Comparison of ENCODE assay signal across 2 cellular contexts in the genomic region with DNA sequence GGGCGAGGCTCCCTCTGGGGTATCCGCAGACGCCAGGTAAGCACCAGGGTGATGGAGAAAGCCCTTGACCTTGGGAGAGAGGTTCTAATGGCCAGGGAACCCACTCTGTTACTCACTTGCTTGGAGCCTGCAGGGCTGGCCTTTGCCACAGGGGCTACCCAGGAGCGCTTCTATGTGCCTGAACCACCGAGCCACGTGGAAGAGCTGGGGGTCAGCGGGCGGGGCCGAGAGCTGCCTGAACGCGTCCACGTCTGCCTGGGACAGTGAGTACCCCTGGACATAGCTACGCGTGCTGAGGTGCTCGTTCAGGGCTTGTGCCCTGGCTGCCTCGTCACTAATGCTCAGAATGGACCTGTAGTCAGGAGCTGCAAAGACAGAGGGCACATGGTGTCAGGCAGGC.
A peak's percentile ranks its signal among the peaks of the same experiment; 100 is the strongest.
TF ChIP-seq lines count a peak whose summit lies in the region.

No MANE protein-coding gene starts in this region.

TF ChIP-seq in HepG2, 621 proteins besides CTCF, POLR2A, EP300 and RAD21:
- TF ChIP-seq ZNF20 (CRISPR knock-in tag; IDR thresholded peaks at IDR 0.05): no peak
- TF ChIP-seq RBFOX2 (IDR thresholded peaks at IDR 0.05; ENCODE audit: low read depth, low read length): 0 out of 2 replicates have a peak, but pooled peaks have one; percentile 25

TF ChIP-seq in SK-N-SH, 30 proteins besides CTCF, POLR2A, EP300 and RAD21:
- TF ChIP-seq GATA2 (CRISPR knock-in tag; IDR thresholded peaks at IDR 0.05) (no peak), RCOR1 (IDR thresholded peaks at IDR 0.05; ENCODE audit: low read length) (no peak), TAF1 (IDR thresholded peaks at IDR 0.05; ENCODE audit: borderline replicate concordance, low read depth, low read length) (no peak), REST (IDR thresholded peaks at IDR 0.05; ENCODE audit: low read depth, low read length) (no peak), NRF1 (IDR thresholded peaks at IDR 0.05; ENCODE audit: low read depth, low read length) (no peak), SIN3A (IDR thresholded peaks at IDR 0.05; ENCODE audit: borderline replicate concordance, low read depth, low read length) (no peak)
- TF ChIP-seq, protein P1, sequence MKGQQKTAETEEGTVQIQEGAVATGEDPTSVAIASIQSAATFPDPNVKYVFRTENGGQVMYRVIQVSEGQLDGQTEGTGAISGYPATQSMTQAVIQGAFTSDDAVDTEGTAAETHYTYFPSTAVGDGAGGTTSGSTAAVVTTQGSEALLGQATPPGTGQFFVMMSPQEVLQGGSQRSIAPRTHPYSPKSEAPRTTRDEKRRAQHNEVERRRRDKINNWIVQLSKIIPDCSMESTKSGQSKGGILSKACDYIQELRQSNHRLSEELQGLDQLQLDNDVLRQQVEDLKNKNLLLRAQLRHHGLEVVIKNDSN (IDR thresholded peaks at IDR 0.05; ENCODE audit: borderline replicate concordance, low read depth): no peak
- TF ChIP-seq, protein P2, sequence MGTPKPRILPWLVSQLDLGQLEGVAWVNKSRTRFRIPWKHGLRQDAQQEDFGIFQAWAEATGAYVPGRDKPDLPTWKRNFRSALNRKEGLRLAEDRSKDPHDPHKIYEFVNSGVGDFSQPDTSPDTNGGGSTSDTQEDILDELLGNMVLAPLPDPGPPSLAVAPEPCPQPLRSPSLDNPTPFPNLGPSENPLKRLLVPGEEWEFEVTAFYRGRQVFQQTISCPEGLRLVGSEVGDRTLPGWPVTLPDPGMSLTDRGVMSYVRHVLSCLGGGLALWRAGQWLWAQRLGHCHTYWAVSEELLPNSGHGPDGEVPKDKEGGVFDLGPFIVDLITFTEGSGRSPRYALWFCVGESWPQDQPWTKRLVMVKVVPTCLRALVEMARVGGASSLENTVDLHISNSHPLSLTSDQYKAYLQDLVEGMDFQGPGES (IDR thresholded peaks at IDR 0.05; ENCODE audit: low read depth, low read length): no peak
- TF ChIP-seq, protein P3, sequence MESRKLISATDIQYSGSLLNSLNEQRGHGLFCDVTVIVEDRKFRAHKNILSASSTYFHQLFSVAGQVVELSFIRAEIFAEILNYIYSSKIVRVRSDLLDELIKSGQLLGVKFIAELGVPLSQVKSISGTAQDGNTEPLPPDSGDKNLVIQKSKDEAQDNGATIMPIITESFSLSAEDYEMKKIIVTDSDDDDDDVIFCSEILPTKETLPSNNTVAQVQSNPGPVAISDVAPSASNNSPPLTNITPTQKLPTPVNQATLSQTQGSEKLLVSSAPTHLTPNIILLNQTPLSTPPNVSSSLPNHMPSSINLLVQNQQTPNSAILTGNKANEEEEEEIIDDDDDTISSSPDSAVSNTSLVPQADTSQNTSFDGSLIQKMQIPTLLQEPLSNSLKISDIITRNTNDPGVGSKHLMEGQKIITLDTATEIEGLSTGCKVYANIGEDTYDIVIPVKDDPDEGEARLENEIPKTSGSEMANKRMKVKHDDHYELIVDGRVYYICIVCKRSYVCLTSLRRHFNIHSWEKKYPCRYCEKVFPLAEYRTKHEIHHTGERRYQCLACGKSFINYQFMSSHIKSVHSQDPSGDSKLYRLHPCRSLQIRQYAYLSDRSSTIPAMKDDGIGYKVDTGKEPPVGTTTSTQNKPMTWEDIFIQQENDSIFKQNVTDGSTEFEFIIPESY (IDR thresholded peaks at IDR 0.05; ENCODE audit: borderline replicate concordance, low read depth): no peak
